13 cellular contexts compared by ENCODE assay signal in the genomic region with DNA sequence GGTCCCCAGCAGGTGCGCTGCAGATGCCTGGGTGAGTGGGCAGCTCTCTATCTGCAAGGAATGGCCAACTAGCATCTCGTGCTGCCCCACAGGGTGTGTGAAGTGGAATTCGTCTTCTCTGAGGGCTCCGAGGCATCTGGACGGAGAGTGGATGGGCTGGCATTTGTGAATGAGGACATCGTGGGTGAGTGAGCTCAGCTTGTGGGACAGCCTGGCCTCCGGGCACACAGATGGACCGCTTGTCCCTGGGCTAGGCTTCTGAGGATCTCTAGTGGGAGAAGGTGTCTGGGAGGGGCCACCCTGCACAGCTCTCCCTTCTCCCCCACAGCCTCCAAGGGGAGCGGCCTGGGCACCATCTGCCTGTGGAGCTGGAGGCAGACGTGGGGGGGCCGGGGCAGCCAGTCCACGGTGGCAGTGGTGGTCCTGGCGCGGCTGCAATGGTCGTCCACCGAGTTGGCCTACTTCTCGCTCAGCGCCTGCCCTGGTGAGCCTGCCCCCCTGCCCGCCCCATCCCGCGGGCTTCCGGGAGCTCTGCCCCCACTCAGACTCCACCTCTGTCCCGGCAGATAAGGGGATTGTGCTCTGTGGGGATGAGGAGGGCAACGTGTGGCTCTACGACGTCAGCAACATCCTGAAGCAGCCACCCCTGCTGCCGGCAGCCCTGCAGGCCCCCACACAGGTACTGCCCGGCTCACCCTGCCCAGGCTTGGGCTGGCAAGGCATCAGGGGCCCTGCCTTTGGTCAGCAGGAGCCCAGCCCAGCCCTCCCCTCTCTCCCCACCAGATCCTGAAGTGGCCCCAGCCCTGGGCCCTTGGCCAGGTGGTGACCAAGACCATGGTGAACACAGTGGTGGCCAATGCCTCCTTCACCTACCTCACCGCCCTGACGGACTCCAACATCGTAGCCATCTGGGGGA. TPM values are rescaled to one million over a fixed set of nuclear protein-coding genes. Genes with fewer than 3 reads are reported as not detected.
DNase-seq lines count a peak whose midpoint lies in the region; ATAC-seq and TF ChIP-seq lines count a peak whose summit lies in the region.
"Had no signal": no experiment of that assay in that cellular context is flagged by ENCODE, and none has a peak within 500 bp of the region (broad histone marks: within the 10 kb centered on the region; RNA-seq: fewer than 3 reads in every experiment).

No MANE protein-coding gene starts in this region.

- POLR2A ChIA-PET in activated naive CD8-positive, alpha-beta T cell treated with anti-CD3 and anti-CD28 coated beads, Interleukin-2, amount 10 ng/mL, durations not matched to agents 7 days and 5 days (lab: Charles Lee), result interaction anchor here (0.5 to 1.2 kb wide), 2 partner anchors 31 to 57 kb away, joined by 3 read pairs; no protein-coding TSS in a partner anchor

- H3K27me3 ChIP-seq in right atrium auricular region (no peaks in the 10 kb centered on the region), tibial artery (no peaks in the 10 kb centered on the region)
- H3K27me3 ChIP-seq in effector memory CD4-positive, alpha-beta T cell (replicated peaks; ENCODE audit: control insufficient read depth, insufficient read depth, low read length, poor library complexity, severe bottlenecking), result no peaks in the 10 kb centered on the region
- H3K27me3 ChIP-seq: foreskin keratinocyte had no signal

- H3K4me1 Mint-ChIP-seq in activated naive CD8-positive, alpha-beta T cell treated with anti-CD3 and anti-CD28 coated beads, Interleukin-2, amount 10 ng/mL, durations not matched to agents 7 days and 5 days, result no peaks in the 10 kb centered on the region

- ATAC-seq in Right ventricle myocardium superior (ENCODE audit: poor library complexity), result no peak
- ATAC-seq in activated naive CD8-positive, alpha-beta T cell treated with anti-CD3 and anti-CD28 coated beads, Interleukin-2, amount 10 ng/mL, durations not matched to agents 7 days and 5 days (ENCODE audit: low read depth), result no peak
- ATAC-seq: foreskin keratinocyte had no signal

- DNase-seq in Right ventricle myocardium superior, result peak; percentile 29
- DNase-seq in right atrium auricular region (ENCODE audit: low spot score), result no peak
- DNase-seq in activated naive CD8-positive, alpha-beta T cell treated with anti-CD3 and anti-CD28 coated beads, Interleukin-2, amount 10 ng/mL, durations not matched to agents 7 days and 5 days, result peak; percentile 26
- peak; percentile 87 for DNase-seq in mesenteric fat pad (ENCODE audit: low spot score)
- peak; percentile 9 to 57 for DNase-seq in tibial artery
- no peak for DNase-seq in NCI-H2171 treated with DMSO at 0.1 percent for 48 hours (lab: John Stamatoyannopoulos, UW)
- no peak for DNase-seq in effector memory CD4-positive, alpha-beta T cell
- DNase-seq in putamen (ENCODE audit: low spot score), result no peak
- DNase-seq: dermis blood vessel endothelial cell, foreskin keratinocyte, MV-4-11, NCI-H345, OCI-M1 had no signal

- intact Hi-C loops in Right ventricle myocardium superior (cut with DNase I), result no loop called here
- intact Hi-C loops in tibial artery (cut with DNase I; ENCODE audit: low total_unique reads), result no loop called here

- H3K27ac ChIP-seq in right atrium auricular region, result no peak overlapping the region
- H3K27ac ChIP-seq in tibial artery, result no peak overlapping the region
- H3K27ac ChIP-seq in effector memory CD4-positive, alpha-beta T cell (ENCODE audit: insufficient read depth, low read length, poor library complexity, severe bottlenecking), result no peak overlapping the region
- H3K27ac ChIP-seq: foreskin keratinocyte had no signal

- no peaks in the 10 kb centered on the region for H3K27me3 Mint-ChIP-seq in activated naive CD8-positive, alpha-beta T cell treated with anti-CD3 and anti-CD28 coated beads, Interleukin-2, amount 10 ng/mL, durations not matched to agents 7 days and 5 days

- peaks cover 18% of the 10 kb centered on the region for H3K36me3 ChIP-seq in right atrium auricular region
- peaks cover 5 to 72% (median 26%) of the 10 kb centered on the region in 3 donors for H3K36me3 ChIP-seq in tibial artery
- peaks cover 26% of the 10 kb centered on the region for H3K36me3 ChIP-seq in effector memory CD4-positive, alpha-beta T cell (ENCODE audit: control insufficient read depth, insufficient read depth, low read length)

- no peak overlapping the region for H3K27ac Mint-ChIP-seq in activated naive CD8-positive, alpha-beta T cell treated with anti-CD3 and anti-CD28 coated beads, Interleukin-2, amount 10 ng/mL, durations not matched to agents 7 days and 5 days

- H3K36me3 Mint-ChIP-seq in activated naive CD8-positive, alpha-beta T cell treated with anti-CD3 and anti-CD28 coated beads, Interleukin-2, amount 10 ng/mL, durations not matched to agents 7 days and 5 days, result no peaks in the 10 kb centered on the region

- H3K9me3 ChIP-seq in right atrium auricular region, result no peaks in the 10 kb centered on the region
- H3K9me3 ChIP-seq in tibial artery, result no peaks in the 10 kb centered on the region
- H3K9me3 ChIP-seq in effector memory CD4-positive, alpha-beta T cell (ENCODE audit: control insufficient read depth, low read length), result no peaks in the 10 kb centered on the region

- no peaks in the 10 kb centered on the region for H3K9me3 Mint-ChIP-seq in activated naive CD8-positive, alpha-beta T cell treated with anti-CD3 and anti-CD28 coated beads, Interleukin-2, amount 10 ng/mL, durations not matched to agents 7 days and 5 days

- H3K4me3 ChIP-seq in right atrium auricular region (no peak overlapping the region), tibial artery (no peak overlapping the region)
- H3K4me3 ChIP-seq in effector memory CD4-positive, alpha-beta T cell (ENCODE audit: insufficient read depth, low read depth, low read length, poor library complexity, severe bottlenecking), result no peak overlapping the region

- no peak for TF ChIP-seq CTCF in right atrium auricular region (IDR thresholded peaks at IDR 0.05)
- TF ChIP-seq CTCF in tibial artery (IDR thresholded peaks at IDR 0.05), result no peak

- H3K4me1 ChIP-seq in right atrium auricular region, result no peaks in the 10 kb centered on the region
- peaks cover 0 to 12% (median 0%) of the 10 kb centered on the region in 4 donors for H3K4me1 ChIP-seq in tibial artery
- H3K4me1 ChIP-seq in effector memory CD4-positive, alpha-beta T cell (ENCODE audit: control insufficient read depth, insufficient read depth, low read length, poor library complexity, severe bottlenecking), result no peaks in the 10 kb centered on the region
- H3K4me1 ChIP-seq: foreskin keratinocyte had no signal

- H3K4me3 Mint-ChIP-seq in activated naive CD8-positive, alpha-beta T cell treated with anti-CD3 and anti-CD28 coated beads, Interleukin-2, amount 10 ng/mL, durations not matched to agents 7 days and 5 days, result no peak overlapping the region

RNA-seq across cellular contexts. Expression of a gene that starts 6.3 kb away (rescaled TPM):
- total RNA-seq in Right ventricle myocardium superior, result 51.3 TPM
- 10 to 100 TPM; 19.2 to 34.8 TPM for total RNA-seq in right atrium auricular region
- 10 to 100 TPM; 48.3 to 53.6 TPM for total RNA-seq in activated naive CD8-positive, alpha-beta T cell treated with anti-CD3 and anti-CD28 coated beads, Interleukin-2, amount 10 ng/mL, durations not matched to agents 7 days and 5 days
- total RNA-seq in mesenteric fat pad, result 43.6 TPM

RNA-seq across cellular contexts. Expression of a gene that starts 7.6 kb away (rescaled TPM):
- total RNA-seq in Right ventricle myocardium superior, result 9.7 TPM
- 10 to 100 TPM in 1 of 2 donors, 1 to 10 TPM in 1; 9.8 to 13.7 TPM for total RNA-seq in right atrium auricular region
- 10 to 100 TPM; 14.7 to 15.8 TPM for total RNA-seq in activated naive CD8-positive, alpha-beta T cell treated with anti-CD3 and anti-CD28 coated beads, Interleukin-2, amount 10 ng/mL, durations not matched to agents 7 days and 5 days
- total RNA-seq in mesenteric fat pad, result 14.8 TPM

RNA-seq across cellular contexts. Expression of a gene that starts 7.7 kb away (rescaled TPM):
- total RNA-seq in Right ventricle myocardium superior (5.3 TPM), right atrium auricular region (10 to 100 TPM; 10.8 to 16.8 TPM), mesenteric fat pad (7.0 TPM)
- 10 to 100 TPM; 12.5 to 14.0 TPM for total RNA-seq in activated naive CD8-positive, alpha-beta T cell treated with anti-CD3 and anti-CD28 coated beads, Interleukin-2, amount 10 ng/mL, durations not matched to agents 7 days and 5 days

RNA-seq across cellular contexts. Expression of a gene that starts 39.0 kb away (rescaled TPM):
- total RNA-seq in Right ventricle myocardium superior, result 4.3 TPM
- 10 to 100 TPM in 1 of 2 donors, 1 to 10 TPM in 1; 5.9 to 13.3 TPM for total RNA-seq in right atrium auricular region
- 10 to 100 TPM; 51.9 to 58.3 TPM for total RNA-seq in activated naive CD8-positive, alpha-beta T cell treated with anti-CD3 and anti-CD28 coated beads, Interleukin-2, amount 10 ng/mL, durations not matched to agents 7 days and 5 days
- 33.7 TPM for total RNA-seq in mesenteric fat pad

RNA-seq across cellular contexts. Expression of a gene that starts 45.2 kb away (rescaled TPM):
- total RNA-seq in Right ventricle myocardium superior (9.3 TPM), right atrium auricular region (1 to 10 TPM; 4.3 to 7.5 TPM), mesenteric fat pad (16.3 TPM)
- 10 to 100 TPM; 16.2 to 18.0 TPM for total RNA-seq in activated naive CD8-positive, alpha-beta T cell treated with anti-CD3 and anti-CD28 coated beads, Interleukin-2, amount 10 ng/mL, durations not matched to agents 7 days and 5 days

Comparison
In these comparisons a context has a peak if more than half of its experiments do, and no peak if none do; other contexts are left out.
1. DNase-seq: peak in Right ventricle myocardium superior (single experiment), activated naive CD8-positive, alpha-beta T cell treated with anti-CD3 and anti-CD28 coated beads, Interleukin-2, amount 10 ng/mL, durations not matched to agents 7 days and 5 days (single experiment), mesenteric fat pad (single experiment) and tibial artery (2 of 2); none in right atrium auricular region (single experiment), NCI-H2171 treated with DMSO at 0.1 percent for 48 hours (single experiment), effector memory CD4-positive, alpha-beta T cell (0 of 3) and putamen (single experiment).